Comparison of ENCODE assay signal across 9 cellular contexts in the genomic region with DNA sequence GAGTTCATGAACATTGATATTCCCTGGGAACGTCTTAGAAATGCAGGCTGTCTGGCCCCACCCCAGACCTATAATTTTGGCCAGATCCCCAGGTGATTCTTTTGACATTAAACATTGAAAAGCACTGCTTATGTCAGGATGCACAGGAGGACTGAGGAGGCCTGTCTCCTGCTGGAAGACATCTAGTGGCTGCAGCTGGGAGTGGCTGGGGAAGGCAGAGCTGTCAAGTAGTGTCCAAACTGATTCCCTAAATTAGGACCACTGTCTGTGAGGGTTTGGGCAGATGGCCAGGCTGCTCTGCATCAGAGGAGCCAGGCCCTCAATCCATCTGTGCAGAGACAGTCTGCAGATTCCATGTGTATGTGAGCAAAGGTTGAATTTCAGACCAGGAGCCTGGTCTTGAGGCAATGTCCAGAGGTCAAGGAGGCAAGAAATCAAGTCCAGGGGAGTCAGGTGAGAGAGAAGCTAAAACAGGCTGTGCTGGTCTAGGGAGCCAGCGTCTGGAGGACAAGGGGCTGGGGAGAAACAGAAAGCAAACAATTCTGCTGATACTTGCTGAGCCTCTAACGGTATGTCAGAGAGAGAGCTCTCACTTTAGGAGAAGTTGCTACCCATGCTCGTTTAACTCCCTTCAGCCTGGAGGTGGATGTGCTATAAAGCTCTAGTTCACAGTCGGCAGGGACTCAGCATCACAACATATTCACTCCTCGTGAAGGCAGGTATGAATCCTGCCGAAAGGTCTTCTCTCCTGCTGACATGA. TPM values are rescaled to one million over a fixed set of nuclear protein-coding genes. Genes with fewer than 3 reads are reported as not detected.
DNase-seq lines count a peak whose midpoint lies in the region; ATAC-seq and TF ChIP-seq lines count a peak whose summit lies in the region.
"Had no signal": no experiment of that assay in that cellular context is flagged by ENCODE, and none has a peak within 500 bp of the region (broad histone marks: within the 10 kb centered on the region; RNA-seq: fewer than 3 reads in every experiment).

No MANE protein-coding gene starts in this region.

- DNase-seq in ELF-1 (ENCODE audit: low read depth, low spot score): peak; percentile 32
- DNase-seq in HFF-Myc (ENCODE audit: extremely low read depth, low read depth): no peak
- peak; percentile 67 to 68 for DNase-seq in SJCRH30
- peak; percentile 39 for DNase-seq in endothelial cell (ENCODE audit: low spot score)
- DNase-seq in nephron progenitor cell: peak; percentile 26
- DNase-seq in NCI-H2029 (lab: John Stamatoyannopoulos, UW): no peak
- DNase-seq in upper lobe of left lung: no peak

- H3K27ac ChIP-seq in SJCRH30 (no peak overlapping the region), upper lobe of left lung (peak overlapping the region in 1 of 4 donors; percentile 34)

- no peak for ATAC-seq in HG02571 (IDR thresholded peaks at IDR 0.05; ENCODE audit: unreplicated experiment)
- ATAC-seq in upper lobe of left lung (ENCODE audit: low FRiP score in 2 of 2): no peak

- H3K4me3 Mint-ChIP-seq in endothelial cell (ENCODE audit: unreplicated experiment): no peak overlapping the region
- H3K4me3 Mint-ChIP-seq in nephron progenitor cell: no peak overlapping the region

- H3K27me3 Mint-ChIP-seq in endothelial cell (ENCODE audit: unreplicated experiment) (no peaks in the 10 kb centered on the region), nephron progenitor cell (ENCODE audit: low read depth, poor library complexity) (peaks cover 17% of the 10 kb centered on the region)

- H3K36me3 ChIP-seq in SJCRH30: no peaks in the 10 kb centered on the region
- no peaks in the 10 kb centered on the region for H3K36me3 ChIP-seq in upper lobe of left lung

- H3K36me3 Mint-ChIP-seq in endothelial cell (ENCODE audit: low read depth, unreplicated experiment) (no peaks in the 10 kb centered on the region), nephron progenitor cell (ENCODE audit: low read depth) (no peaks in the 10 kb centered on the region)

- H3K9me3 Mint-ChIP-seq in endothelial cell (ENCODE audit: unreplicated experiment) (no peaks in the 10 kb centered on the region), nephron progenitor cell (no peaks in the 10 kb centered on the region)

- 65 to 67% methylated on average over 7 of the region's 7 CpGs for WGBS in upper lobe of left lung, 2 donors

- TF ChIP-seq CTCF in HFF-Myc (IDR thresholded peaks at IDR 0.05; ENCODE audit: low read depth, low read length, missing control alignments) (peak; percentile 56), endothelial cell (IDR thresholded peaks at IDR 0.05; ENCODE audit: unreplicated experiment) (peak; percentile 35), nephron progenitor cell (IDR thresholded peaks at IDR 0.05) (peak; percentile 43), upper lobe of left lung (IDR thresholded peaks at IDR 0.05) (peak in 2 of 6 experiments; percentile 15 to 23)

- no peaks in the 10 kb centered on the region; the same call in 1 of the 2 replicates for H3K9me3 ChIP-seq in SJCRH30 (replicated peaks)
- H3K9me3 ChIP-seq in upper lobe of left lung: no peaks in the 10 kb centered on the region

- TF ChIP-seq POLR2A in upper lobe of left lung (IDR thresholded peaks at IDR 0.05): no peak

- no peaks in the 10 kb centered on the region for H3K27me3 ChIP-seq in SJCRH30
- H3K27me3 ChIP-seq in upper lobe of left lung: no peaks in the 10 kb centered on the region

- TF ChIP-seq EP300 in upper lobe of left lung (IDR thresholded peaks at IDR 0.05): no peak

- H3K4me3 ChIP-seq in HFF-Myc (replicated peaks; ENCODE audit: low read depth, low read length): no peak overlapping the region
- H3K4me3 ChIP-seq in SJCRH30: no peak overlapping the region
- no peak overlapping the region for H3K4me3 ChIP-seq in upper lobe of left lung
- H3K4me3 ChIP-seq: lung had no signal

- H3K4me1 ChIP-seq in SJCRH30 (peaks cover 33% of the 10 kb centered on the region), upper lobe of left lung (peaks cover 0 to 17% (median 14%) of the 10 kb centered on the region in 4 donors)

- H3K27ac Mint-ChIP-seq in endothelial cell (ENCODE audit: unreplicated experiment) (no peak overlapping the region), nephron progenitor cell (no peak overlapping the region)

- H3K4me1 Mint-ChIP-seq in endothelial cell (ENCODE audit: unreplicated experiment) (peaks cover 12% of the 10 kb centered on the region), nephron progenitor cell (peaks cover 4% of the 10 kb centered on the region)

RNA-seq across cellular contexts. Expression of gene SYTL2, which starts 15.3 kb away (rescaled TPM):
- 122 and 137 TPM in 2 replicates for total RNA-seq in SJCRH30 (2014; rRNA removed; shearing (Covaris generic))
- total RNA-seq in endothelial cell (ENCODE audit: unreplicated experiment) (4.0 TPM), upper lobe of left lung (10 to 100 TPM; 11.9 to 52.7 (median 20.1) TPM)

RNA-seq across cellular contexts. Expression of gene CCDC83, which starts 28.9 kb away (rescaled TPM):
- not detected in 2 replicates for total RNA-seq in SJCRH30 (2014; rRNA removed; shearing (Covaris generic))
- total RNA-seq in endothelial cell (ENCODE audit: unreplicated experiment) (not detected), upper lobe of left lung (not detected)
- total RNA-seq: lung had no signal

Comparison
In these comparisons a context has a peak if more than half of its experiments do, and no peak if none do; other contexts are left out.
1. DNase-seq: peak in ELF-1 (single experiment), SJCRH30 (2 of 2), endothelial cell (single experiment) and nephron progenitor cell (single experiment); none in HFF-Myc (single experiment), NCI-H2029 (single experiment) and upper lobe of left lung (0 of 2).